In genomic region chr13:70932511-70932910, GRCh38 we compare ENCODE assay signal across 8 cellular contexts.
"Had no signal": no experiment of that assay in that cellular context is flagged by ENCODE, and none has a peak within 500 bp of the region (broad histone marks: within the 10 kb centered on the region; RNA-seq: fewer than 3 reads in every experiment).

No MANE protein-coding gene starts in this region.

- ATAC-seq: GM12878 had no signal

- H3K4me3 ChIP-seq: GM12878 had no signal

- FAIRE-seq: G401.6, GM12878, GM12891, GM12892, GM18507, GM19239 had no signal

- DNase-seq: GDM1, GF-D8 had no signal
